8 cellular contexts compared by ENCODE assay signal in the genomic region with DNA sequence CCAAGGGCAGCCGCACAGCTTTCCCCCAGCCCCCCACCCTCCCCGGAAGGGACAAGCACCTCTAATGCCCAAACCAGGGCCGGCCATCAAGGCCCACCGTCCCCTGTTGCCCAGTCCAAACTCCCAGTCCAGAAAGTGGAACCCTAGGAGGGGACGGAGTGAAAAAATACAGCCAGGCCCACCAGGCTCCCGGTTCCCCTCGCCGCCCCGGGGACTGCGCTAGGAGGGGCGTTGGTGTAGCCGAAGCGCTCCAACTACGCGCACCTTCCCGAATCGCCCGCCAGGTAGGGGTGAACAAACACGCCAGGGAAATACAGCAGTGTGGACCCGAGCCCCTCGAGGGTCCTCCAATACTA. TPM values are rescaled to one million over a fixed set of nuclear protein-coding genes. Genes with fewer than 3 reads are reported as not detected.
DNase-seq lines count a peak whose midpoint lies in the region; ATAC-seq and TF ChIP-seq lines count a peak whose summit lies in the region.

No MANE protein-coding gene starts in this region.

- DNase-seq in H7 (peak; percentile 75), medulla oblongata (ENCODE audit: extremely low spot score) (no peak), NCI-H1092 (lab: John Stamatoyannopoulos, UW) (no peak)
- DNase-seq in stimulated activated naive CD4-positive, alpha-beta T cell treated with Interleukin-2 at 50 U/mL for 16 hours (lab: John Stamatoyannopoulos, UW), result no peak

- no peaks in the 10 kb centered on the region for H3K9me3 ChIP-seq in SU-DHL-6 (ENCODE audit: insufficient read depth, low read length)
- H3K9me3 ChIP-seq in gastroesophageal sphincter, result no peaks in the 10 kb centered on the region
- H3K9me3 ChIP-seq in skeletal muscle satellite cell (replicated peaks; ENCODE audit: low read length), result no peaks in the 10 kb centered on the region

- H3K27me3 ChIP-seq in H7 (ENCODE audit: control insufficient read depth, insufficient read depth, low read length) (peaks cover 6% of the 10 kb centered on the region; the same call in 1 of the 2 replicates), SU-DHL-6 (ENCODE audit: low read length) (no peaks in the 10 kb centered on the region), gastroesophageal sphincter (peaks cover 46% of the 10 kb centered on the region), skeletal muscle satellite cell (ENCODE audit: control insufficient read depth, insufficient read depth, low read length) (no peaks in the 10 kb centered on the region)

- H3K27ac ChIP-seq in SU-DHL-6 (ENCODE audit: low read depth, low read length) (peak overlapping the region; percentile 61), gastroesophageal sphincter (peak overlapping the region in 3 of 4 donors; percentile 52 to 89 (median 85))

- no peak for TF ChIP-seq CTCF in SU-DHL-6 (IDR thresholded peaks at IDR 0.05; ENCODE audit: insufficient read depth, low read length, poor library complexity, severe bottlenecking)
- no peak for TF ChIP-seq CTCF in gastroesophageal sphincter (IDR thresholded peaks at IDR 0.05)

- H3F3A ChIP-seq in SU-DHL-6 (ENCODE audit: insufficient read depth), result peaks cover 27% of the 10 kb centered on the region; the same call in 1 of the 2 replicates

- no peak for TF ChIP-seq POLR2A in gastroesophageal sphincter (IDR thresholded peaks at IDR 0.05)

- WGBS in gastroesophageal sphincter (ENCODE audit: low coverage in 1 of 2), 2 donors, result no CpG with 5 or more reads among the region's 21 CpGs

- no peaks in the 10 kb centered on the region for H3K36me3 ChIP-seq in H7 (replicated peaks; ENCODE audit: control insufficient read depth, insufficient read depth, low read length)
- no peaks in the 10 kb centered on the region for H3K36me3 ChIP-seq in SU-DHL-6 (ENCODE audit: low read length)
- H3K36me3 ChIP-seq in gastroesophageal sphincter, result no peaks in the 10 kb centered on the region
- H3K36me3 ChIP-seq in skeletal muscle satellite cell (ENCODE audit: insufficient read depth, low read length), result no peaks in the 10 kb centered on the region

- H3K4me1 ChIP-seq in gastroesophageal sphincter, result peaks cover 0 to 71% (median 49%) of the 10 kb centered on the region in 3 donors
- peaks cover 45% of the 10 kb centered on the region for H3K4me1 ChIP-seq in skeletal muscle satellite cell (ENCODE audit: control insufficient read depth, insufficient read depth, low read length)

- peaks cover 6% of the 10 kb centered on the region; the same call in 1 of the 2 replicates for H4K20me1 ChIP-seq in SU-DHL-6 (ENCODE audit: low read depth, low read length)

- peaks cover 43% of the 10 kb centered on the region for H3K79me2 ChIP-seq in SU-DHL-6 (ENCODE audit: insufficient read depth, low read length)

- H3K9ac ChIP-seq in SU-DHL-6 (ENCODE audit: low read length), result peak overlapping the region; percentile 75
- peak overlapping the region; percentile 88 for H3K9ac ChIP-seq in skeletal muscle satellite cell (ENCODE audit: low read depth, low read length)

- no peak for ATAC-seq in gastroesophageal sphincter
- ATAC-seq in HG03095 (IDR thresholded peaks at IDR 0.05; ENCODE audit: unreplicated experiment), result no peak

- no peak overlapping the region for H2AFZ ChIP-seq in SU-DHL-6 (ENCODE audit: low read depth, low read length, severe bottlenecking)

- no peaks in the 10 kb centered on the region for H3K9me2 ChIP-seq in SU-DHL-6 (replicated peaks; ENCODE audit: insufficient read depth, low read length)

- H3K4me2 ChIP-seq in SU-DHL-6 (ENCODE audit: low read depth, low read length, poor library complexity, severe bottlenecking) (peak overlapping the region; percentile 66), skeletal muscle satellite cell (ENCODE audit: low read length) (peak overlapping the region; percentile 94)

- peak overlapping the region; percentile 72 for H3K4me3 ChIP-seq in H7 (ENCODE audit: insufficient read depth, low read depth, low read length)
- H3K4me3 ChIP-seq in SU-DHL-6 (ENCODE audit: insufficient read depth, low read length, poor library complexity, severe bottlenecking), result peak overlapping the region; percentile 95
- H3K4me3 ChIP-seq in gastroesophageal sphincter, result peak overlapping the region; percentile 23 to 69
- H3K4me3 ChIP-seq in skeletal muscle satellite cell (ENCODE audit: low read length), result peak overlapping the region; percentile 99

- no peak for TF ChIP-seq EP300 in gastroesophageal sphincter (IDR thresholded peaks at IDR 0.05)

RNA-seq across cellular contexts. Expression of gene KLF16, which starts 1.3 kb away (rescaled TPM):
- total RNA-seq in H7 (2014; rRNA removed; shearing (Covaris generic)), result 20.5 and 21.2 TPM in 2 replicates
- 1 to 10 TPM; 1.4 to 7.1 (median 5.5) TPM for total RNA-seq in gastroesophageal sphincter
- 12.9 and 13.2 TPM in 2 replicates for total RNA-seq in skeletal muscle satellite cell (2012; rRNA removed)

RNA-seq across cellular contexts. Expression of gene REXO1, which starts 13.8 kb away (rescaled TPM):
- 19.8 and 21.9 TPM in 2 replicates for total RNA-seq in H7 (2014; rRNA removed; shearing (Covaris generic))
- total RNA-seq in gastroesophageal sphincter, result 10 to 100 TPM; 11.4 to 29.9 (median 16.1) TPM
- total RNA-seq in skeletal muscle satellite cell (2012; rRNA removed), result 10.7 and 13.7 TPM in 2 replicates

RNA-seq across cellular contexts. Expression of gene ABHD17A, which starts 23.2 kb away (rescaled TPM):
- total RNA-seq in H7 (2014; rRNA removed; shearing (Covaris generic)), result 87.0 and 134 TPM in 2 replicates
- 100 to 1,000 TPM in 1 of 4 donors, 10 to 100 TPM in 3; 80.0 to 117 (median 91.0) TPM for total RNA-seq in gastroesophageal sphincter
- 61.8 and 64.4 TPM in 2 replicates for total RNA-seq in skeletal muscle satellite cell (2012; rRNA removed)

RNA-seq across cellular contexts. Expression of gene ADAT3, which starts 43.2 kb away (rescaled TPM):
- 10.0 and 12.7 TPM in 2 replicates for total RNA-seq in H7 (2014; rRNA removed; shearing (Covaris generic))
- 1 to 10 TPM in 3 of 4 donors, under 1 TPM in 1; 0.47 to 4.2 (median 2.3) TPM for total RNA-seq in gastroesophageal sphincter
- total RNA-seq in skeletal muscle satellite cell (2012; rRNA removed), result 3.3 and 3.5 TPM in 2 replicates

RNA-seq across cellular contexts. Expression of gene SCAMP4, which starts 43.2 kb away (rescaled TPM):
- total RNA-seq in H7 (2014; rRNA removed; shearing (Covaris generic)), result 33.4 and 35.7 TPM in 2 replicates
- 10 to 100 TPM; 48.6 to 73.4 (median 58.1) TPM for total RNA-seq in gastroesophageal sphincter
- total RNA-seq in skeletal muscle satellite cell (2012; rRNA removed), result 45.2 and 65.9 TPM in 2 replicates

Comparison
In these comparisons a context has a peak if more than half of its experiments do, and no peak if none do; other contexts are left out.
1. H3K4me3 ChIP-seq: peak in every context shown above with its lines; median percentile 99 in skeletal muscle satellite cell; 95 in SU-DHL-6; 72 in H7; 46 in gastroesophageal sphincter.